22 cellular contexts compared by ENCODE assay signal in genomic region chr5:142438573-142438972, GRCh38.
DNase-seq lines count a peak whose midpoint lies in the region; ATAC-seq and TF ChIP-seq lines count a peak whose summit lies in the region.
"Had no signal": no experiment of that assay in that cellular context is flagged by ENCODE, and none has a peak within 500 bp of the region (broad histone marks: within the 10 kb centered on the region; RNA-seq: fewer than 3 reads in every experiment).

No MANE protein-coding gene starts in this region.

- peak overlapping the region; percentile 30 for H3K4me3 Mint-ChIP-seq in nephron progenitor cell
- H3K4me3 Mint-ChIP-seq: natural killer cell treated with Interleukin-12 subunit alpha and Interleukin-12 subunit beta and Interleukin-15 and Interleukin-18, amount 100 ng/mL, for 72 hours; T-helper 1 cell treated with Interleukin-12 subunit alpha and Interleukin-12 subunit beta and Interleukin-4 antibody, amounts not matched to agents 30 μg/mL and 1 μg/mL, for 36 hours had no signal

- no peaks in the 10 kb centered on the region for H3K27me3 ChIP-seq in upper lobe of right lung
- H3K27me3 ChIP-seq: esophagus squamous epithelium, hepatocyte, tibial nerve had no signal

- peaks cover 16% of the 10 kb centered on the region for H3K4me1 ChIP-seq in upper lobe of right lung

- H3K4me3 ChIP-seq in HFF-Myc (replicated peaks; ENCODE audit: low read depth, low read length) (no peak overlapping the region), upper lobe of right lung (no peak overlapping the region)
- H3K4me3 ChIP-seq: esophagus squamous epithelium, GM12878, hepatocyte had no signal

- in situ Hi-C loops in G401 (cut with HindIII; ENCODE audit: low sequenced_read_pairs): no loop called here

- no peaks in the 10 kb centered on the region for H3K9me3 Mint-ChIP-seq in nephron progenitor cell
- H3K9me3 Mint-ChIP-seq: natural killer cell treated with Interleukin-12 subunit alpha and Interleukin-12 subunit beta and Interleukin-15 and Interleukin-18, amount 100 ng/mL, for 72 hours; T-helper 1 cell treated with Interleukin-12 subunit alpha and Interleukin-12 subunit beta and Interleukin-4 antibody, amounts not matched to agents 30 μg/mL and 1 μg/mL, for 36 hours had no signal

- peak; percentile 26 for DNase-seq in HFF-Myc (ENCODE audit: extremely low read depth, low read depth)
- DNase-seq in fibroblast of peridontal ligament (ENCODE audit: extremely low read depth): peak; percentile 47
- DNase-seq in nephron progenitor cell: no peak
- no peak for DNase-seq in upper lobe of right lung
- no peak for DNase-seq in G401 (ENCODE audit: low spot score)
- no peak for DNase-seq in activated CD4-positive, alpha-beta T cell treated with anti-CD3 and anti-CD28 coated beads for 48 hours
- DNase-seq: activated CD4-positive, alpha-beta T cell treated with anti-CD3 and anti-CD28 coated beads, Interleukin-2, amount 50 U/mL, for 4 hours; activated naive CD4-positive, alpha-beta T cell; C1 segment of cervical spinal cord; cerebellar nuclear complex; effector CD8-positive, alpha-beta T cell; esophagus squamous epithelium; GDM1; mesendoderm; NCI-H524 treated with DMSO at 0.1 percent for 48 hours; stimulated activated naive CD4-positive, alpha-beta T cell had no signal

- no peak overlapping the region for H3K27ac Mint-ChIP-seq in nephron progenitor cell
- H3K27ac Mint-ChIP-seq: natural killer cell treated with Interleukin-12 subunit alpha and Interleukin-12 subunit beta and Interleukin-15 and Interleukin-18, amount 100 ng/mL, for 72 hours; T-helper 1 cell treated with Interleukin-12 subunit alpha and Interleukin-12 subunit beta and Interleukin-4 antibody, amounts not matched to agents 30 μg/mL and 1 μg/mL, for 36 hours had no signal

- H3K27me3 Mint-ChIP-seq in nephron progenitor cell (ENCODE audit: low read depth, poor library complexity): peaks cover 4% of the 10 kb centered on the region

- peaks cover 64% of the 10 kb centered on the region for H3K4me1 Mint-ChIP-seq in nephron progenitor cell

- H3K9me3 ChIP-seq in upper lobe of right lung: no peaks in the 10 kb centered on the region
- H3K9me3 ChIP-seq: esophagus squamous epithelium, tibial nerve had no signal

- no peaks in the 10 kb centered on the region for H3K36me3 ChIP-seq in upper lobe of right lung
- H3K36me3 ChIP-seq: esophagus squamous epithelium, tibial nerve had no signal

- no peak for TF ChIP-seq CTCF in HFF-Myc (IDR thresholded peaks at IDR 0.05; ENCODE audit: low read depth, low read length, missing control alignments)
- no peak for TF ChIP-seq CTCF in nephron progenitor cell (IDR thresholded peaks at IDR 0.05)
- no peak for TF ChIP-seq CTCF in upper lobe of right lung (IDR thresholded peaks at IDR 0.05)

- intact Hi-C loops in upper lobe of right lung (cut with DNase I): no loop called here

- H3K27ac ChIP-seq in upper lobe of right lung: peak overlapping the region; percentile 25
- H3K27ac ChIP-seq: hepatocyte had no signal

- ATAC-seq in upper lobe of right lung: no peak
- no peak for ATAC-seq in HG02973 (IDR thresholded peaks at IDR 0.05; ENCODE audit: unreplicated experiment)
- ATAC-seq: GM12878; natural killer cell treated with Interleukin-12 subunit alpha and Interleukin-12 subunit beta and Interleukin-15 and Interleukin-18, amount 100 ng/mL, for 72 hours had no signal

- H3K36me3 Mint-ChIP-seq in nephron progenitor cell (ENCODE audit: low read depth): no peaks in the 10 kb centered on the region
- H3K36me3 Mint-ChIP-seq: natural killer cell treated with Interleukin-12 subunit alpha and Interleukin-12 subunit beta and Interleukin-15 and Interleukin-18, amount 100 ng/mL, for 72 hours had no signal

Comparison
In these comparisons a context has a peak if more than half of its experiments do, and no peak if none do; other contexts are left out.
1. DNase-seq: peak in HFF-Myc (single experiment) and fibroblast of peridontal ligament (single experiment); none in nephron progenitor cell (single experiment), upper lobe of right lung (single experiment), G401 (single experiment) and activated CD4-positive, alpha-beta T cell treated with anti-CD3 and anti-CD28 coated beads for 48 hours (single experiment).